ENCODE assay signal across 21 cellular contexts in genomic region chr5:127702434-127702833, GRCh38. TPM values are rescaled to one million over a fixed set of nuclear protein-coding genes. Genes with fewer than 3 reads are reported as not detected.
A peak's percentile ranks its signal among the peaks of the same experiment; 100 is the strongest.
DNase-seq lines count a peak whose midpoint lies in the region; ATAC-seq, FAIRE-seq and TF ChIP-seq lines count a peak whose summit lies in the region.
"Had no signal": no experiment of that assay in that cellular context is flagged by ENCODE, and none has a peak within 500 bp of the region (broad histone marks: within the 10 kb centered on the region; RNA-seq: fewer than 3 reads in every experiment).

No MANE protein-coding gene starts in this region.

- no peak overlapping the region for H2BK12ac ChIP-seq in mesenchymal stem cell (ENCODE audit: low read length in 2 of 2)
- H2BK12ac ChIP-seq in trophoblast cell (ENCODE audit: low read length), result no peak overlapping the region

- H2BK15ac ChIP-seq in mesenchymal stem cell (ENCODE audit: low read depth, poor library complexity, severe bottlenecking), result peak overlapping the region; percentile 8

- H4K91ac ChIP-seq in mesenchymal stem cell (ENCODE audit: low read length) (no peak overlapping the region), trophoblast cell (ENCODE audit: low read depth, low read length) (no peak overlapping the region)

- H3K27me3 ChIP-seq in right atrium auricular region, result no peaks in the 10 kb centered on the region
- no peaks in the 10 kb centered on the region for H3K27me3 ChIP-seq in bronchial epithelial cell (ENCODE audit: control insufficient read depth, insufficient read depth, low read length)
- no peaks in the 10 kb centered on the region for H3K27me3 ChIP-seq in mesenchymal stem cell (ENCODE audit: control insufficient read depth in 1 of 2, insufficient read depth in 1 of 2, low read length in 2 of 2)
- no peaks in the 10 kb centered on the region for H3K27me3 ChIP-seq in trophoblast cell (ENCODE audit: insufficient read depth, low read length)
- H3K27me3 ChIP-seq: BLaER1 had no signal

- H3K4me2 ChIP-seq in mesenchymal stem cell (ENCODE audit: low read length, poor library complexity, severe bottlenecking) (no peak overlapping the region), trophoblast cell (ENCODE audit: low read length) (no peak overlapping the region)
- H3K4me2 ChIP-seq: BLaER1 had no signal

- no peak overlapping the region for H3K4me3 Mint-ChIP-seq in stimulated activated effector memory CD8-positive, alpha-beta T cell treated with anti-CD3 and anti-CD28 coated beads, Interleukin-12 subunit alpha, Interleukin-12 subunit beta, amount 100 ng/mL, for 72 hours
- H3K4me3 Mint-ChIP-seq: CD14-positive monocyte; CD4-positive, alpha-beta memory T cell had no signal

- H3K79me2 ChIP-seq in trophoblast cell (ENCODE audit: control insufficient read depth, insufficient read depth, low read length, poor library complexity), result no peaks in the 10 kb centered on the region

- H2AFZ ChIP-seq in mesenchymal stem cell (ENCODE audit: low read depth, low read length) (no peak overlapping the region), trophoblast cell (ENCODE audit: insufficient read depth, low read length, poor library complexity) (no peak overlapping the region)

- H3K4me1 Mint-ChIP-seq in stimulated activated effector memory CD8-positive, alpha-beta T cell treated with anti-CD3 and anti-CD28 coated beads, Interleukin-12 subunit alpha, Interleukin-12 subunit beta, amount 100 ng/mL, for 72 hours, result no peaks in the 10 kb centered on the region
- H3K4me1 Mint-ChIP-seq: CD4-positive, alpha-beta memory T cell had no signal

- no peak overlapping the region for H3K27ac Mint-ChIP-seq in stimulated activated effector memory CD8-positive, alpha-beta T cell treated with anti-CD3 and anti-CD28 coated beads, Interleukin-12 subunit alpha, Interleukin-12 subunit beta, amount 100 ng/mL, for 72 hours
- H3K27ac Mint-ChIP-seq: CD4-positive, alpha-beta memory T cell had no signal

- H3K27ac ChIP-seq in right atrium auricular region (no peak overlapping the region), mesenchymal stem cell (ENCODE audit: low read length, poor library complexity, severe bottlenecking) (no peak overlapping the region), trophoblast cell (ENCODE audit: low read depth, low read length) (no peak overlapping the region)
- H3K27ac ChIP-seq: BLaER1 had no signal

- no peak overlapping the region for H3K4ac ChIP-seq in mesenchymal stem cell (ENCODE audit: low read depth in 1 of 2, low read length in 2 of 2)
- no peak overlapping the region for H3K4ac ChIP-seq in trophoblast cell (ENCODE audit: low read depth, low read length)

- H3K4me3 ChIP-seq in right atrium auricular region (no peak overlapping the region), bronchial epithelial cell (ENCODE audit: low read depth, low read length) (no peak overlapping the region), mesenchymal stem cell (ENCODE audit: insufficient read depth in 1 of 2, low read depth in 1 of 2, low read length in 2 of 2) (no peak overlapping the region), trophoblast cell (ENCODE audit: low read depth, low read length) (no peak overlapping the region)
- H3K4me3 ChIP-seq: BLaER1 had no signal

- H3K79me1 ChIP-seq in mesenchymal stem cell (replicated peaks; ENCODE audit: low read length, poor library complexity, severe bottlenecking) (no peaks in the 10 kb centered on the region), trophoblast cell (ENCODE audit: low read length) (no peaks in the 10 kb centered on the region)

- no peak overlapping the region for H4K8ac ChIP-seq in mesenchymal stem cell (ENCODE audit: low read length)
- H4K8ac ChIP-seq in trophoblast cell (ENCODE audit: low read depth, low read length), result no peak overlapping the region

- no peak overlapping the region for H3K18ac ChIP-seq in mesenchymal stem cell (ENCODE audit: low read depth in 1 of 2, low read length in 2 of 2)
- no peak overlapping the region for H3K18ac ChIP-seq in trophoblast cell (ENCODE audit: low read length)

- no peak overlapping the region for H3K14ac ChIP-seq in mesenchymal stem cell (ENCODE audit: low read length in 2 of 2)
- no peak overlapping the region for H3K14ac ChIP-seq in trophoblast cell (ENCODE audit: low read length)

- H4K12ac ChIP-seq in trophoblast cell (ENCODE audit: low read depth, low read length), result no peak overlapping the region

- H2BK5ac ChIP-seq in mesenchymal stem cell (ENCODE audit: low read depth, low read length, poor library complexity, severe bottlenecking) (no peak overlapping the region), trophoblast cell (ENCODE audit: low read depth, low read length, poor library complexity) (no peak overlapping the region)

- no peak overlapping the region for H2BK120ac ChIP-seq in mesenchymal stem cell (ENCODE audit: low read depth, low read length)
- H2BK120ac ChIP-seq in trophoblast cell (ENCODE audit: insufficient read depth, low read length, poor library complexity), result no peak overlapping the region

- no peak overlapping the region for H3K9ac ChIP-seq in mesenchymal stem cell (ENCODE audit: low read length)
- H3K9ac ChIP-seq in trophoblast cell (ENCODE audit: low read length), result peak overlapping the region; percentile 72
- H3K9ac ChIP-seq: BLaER1 had no signal

- ATAC-seq in Right ventricle myocardium superior (ENCODE audit: poor library complexity), result peak; percentile 45
- no peak for ATAC-seq in stimulated activated effector memory CD8-positive, alpha-beta T cell treated with anti-CD3 and anti-CD28 coated beads, Interleukin-12 subunit alpha, Interleukin-12 subunit beta, amount 100 ng/mL, for 72 hours

- DNase-seq in Right ventricle myocardium superior, result no peak
- DNase-seq in right atrium auricular region (ENCODE audit: low spot score), result no peak
- no peak for DNase-seq in bronchial epithelial cell (ENCODE audit: low read depth)
- no peak for DNase-seq in mesenchymal stem cell
- DNase-seq in trophoblast cell, result no peak
- DNase-seq in cerebellar nuclear complex (lab: John Stamatoyannopoulos, UW), result no peak
- no peak for DNase-seq in NCI-H146 treated with DMSO at 0.1 percent for 48 hours (lab: John Stamatoyannopoulos, UW; ENCODE audit: unreplicated experiment)
- no peak for DNase-seq in stimulated activated effector memory CD8-positive, alpha-beta T cell treated with anti-CD3 and anti-CD28 coated beads, Interleukin-12 subunit alpha, Interleukin-12 subunit beta, amount 100 ng/mL, for 72 hours (ENCODE audit: low spot score in 2 of 2)
- DNase-seq: 8988T; Calu3; CD4-positive, alpha-beta memory T cell; DMS79 treated with DMSO at 0.1 percent for 48 hours; GF-D8; HCEC 1CT; IMR-90 had no signal

- H3K23ac ChIP-seq in mesenchymal stem cell (ENCODE audit: low read length in 2 of 2) (no peak overlapping the region), trophoblast cell (ENCODE audit: low read length) (no peak overlapping the region)

- intact Hi-C loops in Right ventricle myocardium superior (cut with DNase I), result no loop called here

- no peaks in the 10 kb centered on the region for H3K9me3 Mint-ChIP-seq in stimulated activated effector memory CD8-positive, alpha-beta T cell treated with anti-CD3 and anti-CD28 coated beads, Interleukin-12 subunit alpha, Interleukin-12 subunit beta, amount 100 ng/mL, for 72 hours

- peak; percentile 7 for FAIRE-seq in bronchial epithelial cell (lab: Jason Lieb, UNC)
- FAIRE-seq: HTR-8/SVneo had no signal

- H3K36me3 ChIP-seq in right atrium auricular region (no peaks in the 10 kb centered on the region), bronchial epithelial cell (ENCODE audit: control insufficient read depth, insufficient read depth, low read length) (no peaks in the 10 kb centered on the region), mesenchymal stem cell (ENCODE audit: control insufficient read depth in 1 of 2, insufficient read depth in 2 of 2, low read depth in 1 of 2, low read length in 2 of 2) (no peaks in the 10 kb centered on the region), trophoblast cell (ENCODE audit: control insufficient read depth in 1 of 2, insufficient read depth in 2 of 2, low read length in 2 of 2) (no peaks in the 10 kb centered on the region)
- H3K36me3 ChIP-seq: BLaER1 had no signal

- TF ChIP-seq CTCF in right atrium auricular region (IDR thresholded peaks at IDR 0.05), result no peak
- TF ChIP-seq CTCF in bronchial epithelial cell (IDR thresholded peaks at IDR 0.05; ENCODE audit: insufficient read depth, low read length, severe bottlenecking), result no peak

- H3K4me1 ChIP-seq in right atrium auricular region, result peaks cover 0 to 42% of the 10 kb centered on the region in 2 donors
- H3K4me1 ChIP-seq in mesenchymal stem cell (ENCODE audit: control insufficient read depth, insufficient read depth, low read depth, low read length), result peaks cover 2% of the 10 kb centered on the region
- H3K4me1 ChIP-seq in trophoblast cell (ENCODE audit: control insufficient read depth in 1 of 2, insufficient read depth in 2 of 2, low read length in 2 of 2), result peaks cover 4 to 5% of the 10 kb centered on the region in 2 experiments
- H3K4me1 ChIP-seq: BLaER1 had no signal

- H3K9me3 ChIP-seq in right atrium auricular region (no peaks in the 10 kb centered on the region), mesenchymal stem cell (ENCODE audit: control insufficient read depth, low read length) (no peaks in the 10 kb centered on the region), trophoblast cell (ENCODE audit: insufficient read depth, low read depth, low read length) (no peaks in the 10 kb centered on the region)
- H3K9me3 ChIP-seq: BLaER1 had no signal

- no peak overlapping the region for H2AK5ac ChIP-seq in mesenchymal stem cell (ENCODE audit: low read length, severe bottlenecking)
- H2AK5ac ChIP-seq in trophoblast cell (ENCODE audit: low read length), result no peak overlapping the region

- WGBS in mesenchymal stem cell, result 93% methylated on average over 2 of the region's 2 CpGs
- WGBS in trophoblast cell (ENCODE audit: extremely low coverage, insufficient coverage, insufficient read length), result no CpG with 5 or more reads among the region's 2 CpGs

- H3K36me3 Mint-ChIP-seq in stimulated activated effector memory CD8-positive, alpha-beta T cell treated with anti-CD3 and anti-CD28 coated beads, Interleukin-12 subunit alpha, Interleukin-12 subunit beta, amount 100 ng/mL, for 72 hours, result no peaks in the 10 kb centered on the region
- H3K36me3 Mint-ChIP-seq: CD14-positive monocyte; CD4-positive, alpha-beta memory T cell had no signal

RNA-seq across cellular contexts. Expression of gene CCDC192, which starts 0.8 kb away (rescaled TPM):
- total RNA-seq in Right ventricle myocardium superior (not detected), right atrium auricular region (not detected), bronchial epithelial cell (not detected in 2 replicates)
- 0.06 TPM for polyA plus RNA-seq in mesenchymal stem cell (2013, experiment 1 of 2)
- not detected for polyA plus RNA-seq in mesenchymal stem cell (2013, experiment 2 of 2)
- 0.15 and 0.21 TPM in 2 replicates for polyA plus RNA-seq in trophoblast cell (2013)
- total RNA-seq: A673; CD4-positive, alpha-beta memory T cell; H4; IMR-90 had no signal
- polyA plus RNA-seq: AG04450; CD14-positive monocyte; CD4-positive, alpha-beta memory T cell; IMR-90 had no signal

RNA-seq across cellular contexts. Expression of gene CTXN3, which starts 53.6 kb away (rescaled TPM):
- total RNA-seq in Right ventricle myocardium superior (not detected), right atrium auricular region (not detected), bronchial epithelial cell (not detected in 2 replicates)
- polyA plus RNA-seq in mesenchymal stem cell (2013, experiment 1 of 2), result not detected
- not detected for polyA plus RNA-seq in mesenchymal stem cell (2013, experiment 2 of 2)
- not detected in 2 replicates for polyA plus RNA-seq in trophoblast cell (2013)
- total RNA-seq: A673; Calu3; CD4-positive, alpha-beta memory T cell; H4; IMR-90 had no signal
- polyA plus RNA-seq: AG04450; CD14-positive monocyte; CD4-positive, alpha-beta memory T cell; IMR-90 had no signal
